Comparison of ENCODE assay signal across 8 cellular contexts in the genomic region with DNA sequence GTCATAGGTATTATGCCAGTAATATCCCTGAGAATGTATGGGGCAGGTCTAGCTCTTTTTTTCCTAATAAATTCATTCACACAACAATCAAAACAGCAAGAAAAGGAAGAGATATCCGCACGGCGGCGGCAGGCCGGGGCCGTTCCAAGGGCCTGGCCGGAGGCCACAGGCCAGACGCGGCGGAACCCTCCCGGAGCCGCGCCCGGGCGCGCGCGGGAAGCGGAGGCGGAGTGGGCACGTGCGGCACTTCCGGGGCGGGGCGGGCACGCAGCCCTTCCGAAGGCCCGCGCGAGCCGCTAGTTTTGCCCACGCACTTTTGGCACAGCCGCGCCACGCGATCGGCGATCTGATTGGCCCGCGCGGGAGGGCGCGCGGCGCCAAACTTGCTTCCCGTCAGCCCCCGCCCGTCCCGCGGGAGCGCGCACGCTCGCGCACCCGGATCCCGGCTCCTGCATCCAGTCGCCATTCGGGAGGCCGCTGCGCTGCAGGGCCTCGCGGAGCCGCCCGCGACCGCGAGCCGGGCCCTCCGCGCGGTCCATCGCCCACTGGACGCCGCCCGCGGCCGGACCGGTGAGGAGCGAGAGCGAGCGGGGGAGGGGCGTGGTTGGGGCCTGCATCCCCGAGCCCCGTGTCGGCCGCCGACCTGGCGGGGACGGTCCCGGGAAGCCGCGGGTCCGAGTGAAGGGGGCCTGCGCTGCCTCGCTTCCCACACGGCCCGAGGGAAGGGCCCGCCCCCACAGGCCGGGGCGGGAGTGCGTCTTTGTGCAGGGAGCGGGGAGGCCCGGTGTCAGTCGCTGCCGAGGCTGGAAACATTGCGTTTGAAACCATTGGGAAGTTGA.
A peak's percentile ranks its signal among the peaks of the same experiment; 100 is the strongest.
DNase-seq lines count a peak whose midpoint lies in the region; ATAC-seq lines count a peak whose summit lies in the region.

CHAMP1 (plus strand) TSS at position 430 of the 839 bp plus-strand sequence. CDS start 9,340 bp downstream, outside the sequence.

- DNase-seq in C1 segment of cervical spinal cord (lab: John Stamatoyannopoulos, UW) = peak; percentile 34 to 96 (median 91)
- peak; percentile 96 for DNase-seq in NCI-H526 treated with DMSO at 0.1 percent for 48 hours (lab: John Stamatoyannopoulos, UW)
- DNase-seq in activated CD4-positive, alpha-beta T cell treated with anti-CD3 and anti-CD28 coated beads, Interleukin-2, amount 50 U/mL, for 1 hour = peak; percentile 86
- DNase-seq in cortex of kidney (lab: John Stamatoyannopoulos, UW) = peak; percentile 49
- DNase-seq in left kidney (ENCODE audit: low read depth, low spot score) = peak; percentile 98
- DNase-seq in stimulated activated CD4-positive, alpha-beta T cell treated with anti-CD3 and anti-CD28 coated beads, Interleukin-1b, Interleukin-23, amount 100 ng/mL, for 48 hours = peak; percentile 94

- ATAC-seq in GM19351 (IDR thresholded peaks at IDR 0.05; ENCODE audit: unreplicated experiment) (peak; percentile 78), HG03520 (IDR thresholded peaks at IDR 0.05; ENCODE audit: unreplicated experiment) (peak; percentile 70)

Comparison
In these comparisons a context has a peak if more than half of its experiments do, and no peak if none do; other contexts are left out.
1. Peak in every context shown above with its lines: DNase-seq and ATAC-seq.